ENCODE assay signal across 26 cellular contexts in the genomic region with DNA sequence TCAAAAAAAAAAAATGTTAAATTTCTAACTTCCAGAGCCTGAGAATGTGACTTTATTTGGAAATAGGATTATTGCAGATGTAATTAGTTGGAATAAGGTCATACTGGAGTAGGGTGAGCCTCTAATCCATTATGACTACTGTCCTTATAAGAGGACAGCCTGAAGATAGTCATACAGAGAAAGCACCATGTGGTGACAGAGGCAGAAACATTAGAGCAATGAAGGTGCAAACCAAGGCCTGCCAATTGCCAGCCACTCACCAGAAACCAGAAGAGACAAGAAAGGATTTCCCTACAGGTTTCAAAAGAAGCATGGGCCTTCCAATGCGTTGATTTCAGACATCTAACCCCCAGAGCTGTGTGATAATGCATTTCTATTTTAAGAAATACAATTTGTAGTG.
DNase-seq lines count a peak whose midpoint lies in the region; ATAC-seq and TF ChIP-seq lines count a peak whose summit lies in the region.
"Had no signal": no experiment of that assay in that cellular context is flagged by ENCODE, and none has a peak within 500 bp of the region (broad histone marks: within the 10 kb centered on the region; RNA-seq: fewer than 3 reads in every experiment).

No MANE protein-coding gene starts in this region.

- H3K36me3 Mint-ChIP-seq in CD8-positive, alpha-beta T cell, result no peaks in the 10 kb centered on the region
- H3K36me3 Mint-ChIP-seq: activated CD8-positive, alpha-beta memory T cell treated with anti-CD3 and anti-CD28 coated beads, Interleukin-2, amount 10 ng/mL, durations not matched to agents 7 days and 5 days; activated naive CD4-positive, alpha-beta T cell treated with anti-CD3 and anti-CD28 coated beads, Interleukin-2, amount 10 ng/mL, durations not matched to agents 7 days and 5 days; type B pancreatic cell had no signal

- DNase-seq in nucleus accumbens (lab: John Stamatoyannopoulos, UW) (no peak), NCI-H510A (lab: John Stamatoyannopoulos, UW) (no peak)
- DNase-seq in CD8-positive, alpha-beta T cell, result no peak
- DNase-seq: activated CD4-positive, alpha-beta T cell treated with anti-CD3 and anti-CD28 coated beads, Interleukin-2, amount 50 U/mL, for 1 hour; activated CD8-positive, alpha-beta memory T cell treated with anti-CD3 and anti-CD28 coated beads, Interleukin-2, amount 10 ng/mL, durations not matched to agents 7 days and 5 days; activated naive CD4-positive, alpha-beta T cell treated with anti-CD3 and anti-CD28 coated beads, Interleukin-2, amount 10 ng/mL, durations not matched to agents 7 days and 5 days; amniotic stem cell; effector memory CD4-positive, alpha-beta T cell; erythroblast; H9; heart right ventricle; KG1; mesendoderm; MM.1S; NCI-H1436; NCI-H446 treated with DMSO at 0.1 percent for 48 hours; PC-3 had no signal

- peaks cover 3% of the 10 kb centered on the region for H3K9me3 Mint-ChIP-seq in CD8-positive, alpha-beta T cell
- H3K9me3 Mint-ChIP-seq: H9, type B pancreatic cell had no signal

- no peak overlapping the region for H3K4me3 Mint-ChIP-seq in CD8-positive, alpha-beta T cell
- H3K4me3 Mint-ChIP-seq: activated CD8-positive, alpha-beta memory T cell treated with anti-CD3 and anti-CD28 coated beads, Interleukin-2, amount 10 ng/mL, durations not matched to agents 7 days and 5 days; activated naive CD4-positive, alpha-beta T cell treated with anti-CD3 and anti-CD28 coated beads, Interleukin-2, amount 10 ng/mL, durations not matched to agents 7 days and 5 days; H9; type B pancreatic cell had no signal

- CTCF ChIA-PET in CD8-positive, alpha-beta T cell (lab: Charles Lee), result no interaction called here

- no peak for TF ChIP-seq CTCF in CD8-positive, alpha-beta T cell (IDR thresholded peaks at IDR 0.05)

- H3K27ac Mint-ChIP-seq in CD8-positive, alpha-beta T cell, result no peak overlapping the region
- H3K27ac Mint-ChIP-seq: activated CD8-positive, alpha-beta memory T cell treated with anti-CD3 and anti-CD28 coated beads, Interleukin-2, amount 10 ng/mL, durations not matched to agents 7 days and 5 days; activated naive CD4-positive, alpha-beta T cell treated with anti-CD3 and anti-CD28 coated beads, Interleukin-2, amount 10 ng/mL, durations not matched to agents 7 days and 5 days; type B pancreatic cell had no signal

- intact Hi-C loops in CD8-positive, alpha-beta T cell (cut with DNase I, micrococcal nuclease), result no loop called here

- ATAC-seq in GM18909 (IDR thresholded peaks at IDR 0.05; ENCODE audit: poor library complexity, unreplicated experiment) (peak; percentile 74), HG02588 (IDR thresholded peaks at IDR 0.05; ENCODE audit: unreplicated experiment) (peak; percentile 57), HG03342 (IDR thresholded peaks at IDR 0.05; ENCODE audit: unreplicated experiment) (peak; percentile 46), GM18519 (IDR thresholded peaks at IDR 0.05; ENCODE audit: low FRiP score, unreplicated experiment) (no peak)
- no peak for ATAC-seq in CD8-positive, alpha-beta T cell
- ATAC-seq: activated CD8-positive, alpha-beta memory T cell treated with anti-CD3 and anti-CD28 coated beads, Interleukin-2, amount 10 ng/mL, durations not matched to agents 7 days and 5 days; heart right ventricle; left lobe of liver; PC-3; Right ventricle myocardium inferior had no signal

- H3K9me3 ChIP-seq in CD8-positive, alpha-beta T cell (ENCODE audit: low read length), result no peaks in the 10 kb centered on the region
- H3K9me3 ChIP-seq: breast epithelium, heart right ventricle, neutrophil had no signal

- no peaks in the 10 kb centered on the region for H3K27me3 Mint-ChIP-seq in CD8-positive, alpha-beta T cell (ENCODE audit: low read depth)
- H3K27me3 Mint-ChIP-seq: activated CD8-positive, alpha-beta memory T cell treated with anti-CD3 and anti-CD28 coated beads, Interleukin-2, amount 10 ng/mL, durations not matched to agents 7 days and 5 days; activated naive CD4-positive, alpha-beta T cell treated with anti-CD3 and anti-CD28 coated beads, Interleukin-2, amount 10 ng/mL, durations not matched to agents 7 days and 5 days; type B pancreatic cell had no signal

- no peak overlapping the region for H3K27ac ChIP-seq in CD8-positive, alpha-beta T cell (ENCODE audit: low read depth, low read length)
- H3K27ac ChIP-seq: breast epithelium, heart right ventricle, neutrophil had no signal

- H3K36me3 ChIP-seq in CD8-positive, alpha-beta T cell (ENCODE audit: insufficient read depth, low read length), result no peaks in the 10 kb centered on the region
- H3K36me3 ChIP-seq: breast epithelium, heart right ventricle, neutrophil had no signal

- H3K4me3 ChIP-seq in CD8-positive, alpha-beta T cell (ENCODE audit: low read depth, low read length), result no peak overlapping the region
- H3K4me3 ChIP-seq: breast epithelium, heart right ventricle had no signal

- no peaks in the 10 kb centered on the region for H3K27me3 ChIP-seq in CD8-positive, alpha-beta T cell (ENCODE audit: insufficient read depth, low read length)
- H3K27me3 ChIP-seq: breast epithelium, heart right ventricle, neutrophil had no signal

- H3K4me1 ChIP-seq in CD8-positive, alpha-beta T cell (ENCODE audit: insufficient read depth, low read length), result no peaks in the 10 kb centered on the region
- H3K4me1 ChIP-seq: breast epithelium, heart right ventricle had no signal

- H3K4me1 Mint-ChIP-seq in CD8-positive, alpha-beta T cell (ENCODE audit: low read depth), result no peaks in the 10 kb centered on the region
- H3K4me1 Mint-ChIP-seq: activated CD8-positive, alpha-beta memory T cell treated with anti-CD3 and anti-CD28 coated beads, Interleukin-2, amount 10 ng/mL, durations not matched to agents 7 days and 5 days; activated naive CD4-positive, alpha-beta T cell treated with anti-CD3 and anti-CD28 coated beads, Interleukin-2, amount 10 ng/mL, durations not matched to agents 7 days and 5 days had no signal

- POLR2A ChIA-PET in CD8-positive, alpha-beta T cell (lab: Charles Lee), result no interaction called here

Comparison
In these comparisons a context has a peak if more than half of its experiments do, and no peak if none do; other contexts are left out.
1. ATAC-seq: peak in GM18909 (single experiment), HG02588 (single experiment) and HG03342 (single experiment); none in GM18519 (single experiment) and CD8-positive, alpha-beta T cell (single experiment).